13 cellular contexts compared by ENCODE assay signal in genomic region chr21:38824124-38824822, GRCh38. TPM values are rescaled to one million over a fixed set of nuclear protein-coding genes. Genes with fewer than 3 reads are reported as not detected.
DNase-seq lines count a peak whose midpoint lies in the region; ATAC-seq and TF ChIP-seq lines count a peak whose summit lies in the region.
"Had no signal": no experiment of that assay in that cellular context is flagged by ENCODE, and none has a peak within 500 bp of the region (broad histone marks: within the 10 kb centered on the region; RNA-seq: fewer than 3 reads in every experiment).

No MANE protein-coding gene starts in this region.

- no peak overlapping the region for H3K4me3 ChIP-seq in coronary artery
- H3K4me3 ChIP-seq in tibial artery: peak overlapping the region in 1 of 2 donors; percentile 18

- H3K9me3 Mint-ChIP-seq in stimulated activated naive B cell treated with anti-CD40 and anti-IgM and Interleukin-4, amounts not matched to agents 10 μg/mL and 1 μg/mL and 100 μg/mL, for 72 hours: peaks cover 3% of the 10 kb centered on the region in 2 donors
- H3K9me3 Mint-ChIP-seq: natural killer cell treated with Interleukin-12 subunit alpha and Interleukin-12 subunit beta and Interleukin-15 and Interleukin-18, amount 100 ng/mL, for 72 hours had no signal

- H3K9me3 ChIP-seq in tibial artery: no peaks in the 10 kb centered on the region

- peak; percentile 49 for DNase-seq in HT-29 (ENCODE audit: low spot score)
- peak; percentile 63 for DNase-seq in coronary artery (ENCODE audit: low spot score)
- peak; percentile 87 for DNase-seq in left lobe of liver (ENCODE audit: low spot score)
- no peak for DNase-seq in tibial artery
- no peak for DNase-seq in stimulated activated naive B cell treated with anti-CD40 and anti-IgM and Interleukin-4, amounts not matched to agents 10 μg/mL and 1 μg/mL and 100 μg/mL, for 72 hours
- no peak for DNase-seq in Ammon's horn (ENCODE audit: low spot score)
- no peak for DNase-seq in iPS-NIHi11 (ENCODE audit: low spot score)
- DNase-seq: GOT3, head of caudate nucleus, NCI-H1048, NCI-H748 treated with DMSO at 0.1 percent for 48 hours, T-helper 1 cell had no signal

- peaks cover 37 to 49% (median 48%) of the 10 kb centered on the region in 3 donors for H3K36me3 ChIP-seq in tibial artery

- no peaks in the 10 kb centered on the region for H3K4me1 Mint-ChIP-seq in stimulated activated naive B cell treated with anti-CD40 and anti-IgM and Interleukin-4, amounts not matched to agents 10 μg/mL and 1 μg/mL and 100 μg/mL, for 72 hours

- TF ChIP-seq CTCF in coronary artery (IDR thresholded peaks at IDR 0.05) (no peak), tibial artery (IDR thresholded peaks at IDR 0.05) (no peak)

- no peaks in the 10 kb centered on the region for H3K27me3 ChIP-seq in tibial artery

- ATAC-seq in left lobe of liver: peak; percentile 58
- no peak for ATAC-seq in stimulated activated naive B cell treated with anti-CD40 and anti-IgM and Interleukin-4, amounts not matched to agents 10 μg/mL and 1 μg/mL and 100 μg/mL, for 72 hours (replicated peaks)
- ATAC-seq: natural killer cell treated with Interleukin-12 subunit alpha and Interleukin-12 subunit beta and Interleukin-15 and Interleukin-18, amount 100 ng/mL, for 72 hours had no signal

- H3K27ac ChIP-seq in coronary artery (peak overlapping the region; percentile 86 to 90), tibial artery (peak overlapping the region; percentile 82 to 86)

- peaks cover 0 to 64% (median 42%) of the 10 kb centered on the region in 4 donors for H3K4me1 ChIP-seq in tibial artery

- intact Hi-C loops in tibial artery (cut with DNase I; ENCODE audit: low total_unique reads): no loop called here

- H3K27ac Mint-ChIP-seq in stimulated activated naive B cell treated with anti-CD40 and anti-IgM and Interleukin-4, amounts not matched to agents 10 μg/mL and 1 μg/mL and 100 μg/mL, for 72 hours: no peak overlapping the region
- H3K27ac Mint-ChIP-seq: natural killer cell treated with Interleukin-12 subunit alpha and Interleukin-12 subunit beta and Interleukin-15 and Interleukin-18, amount 100 ng/mL, for 72 hours had no signal

- peaks cover 32 to 36% of the 10 kb centered on the region in 2 donors for H3K36me3 Mint-ChIP-seq in stimulated activated naive B cell treated with anti-CD40 and anti-IgM and Interleukin-4, amounts not matched to agents 10 μg/mL and 1 μg/mL and 100 μg/mL, for 72 hours

- no peak overlapping the region for H3K4me3 Mint-ChIP-seq in stimulated activated naive B cell treated with anti-CD40 and anti-IgM and Interleukin-4, amounts not matched to agents 10 μg/mL and 1 μg/mL and 100 μg/mL, for 72 hours
- H3K4me3 Mint-ChIP-seq: natural killer cell treated with Interleukin-12 subunit alpha and Interleukin-12 subunit beta and Interleukin-15 and Interleukin-18, amount 100 ng/mL, for 72 hours had no signal

- peaks cover 0 to 3% of the 10 kb centered on the region in 2 donors for H3K27me3 Mint-ChIP-seq in stimulated activated naive B cell treated with anti-CD40 and anti-IgM and Interleukin-4, amounts not matched to agents 10 μg/mL and 1 μg/mL and 100 μg/mL, for 72 hours
- H3K27me3 Mint-ChIP-seq: natural killer cell treated with Interleukin-12 subunit alpha and Interleukin-12 subunit beta and Interleukin-15 and Interleukin-18, amount 100 ng/mL, for 72 hours had no signal

RNA-seq across cellular contexts. Expression of gene ETS2, which starts 18.5 kb away (rescaled TPM):
- 171 and 172 TPM in 2 replicates for total RNA-seq in HT-29 (2014; rRNA removed; shearing (Covaris generic))
- 40.9 TPM for total RNA-seq in left lobe of liver

Comparison
In these comparisons a context has a peak if more than half of its experiments do, and no peak if none do; other contexts are left out.
1. DNase-seq: peak in HT-29 (single experiment), coronary artery (single experiment) and left lobe of liver (single experiment); none in tibial artery (0 of 2), stimulated activated naive B cell treated with anti-CD40 and anti-IgM and Interleukin-4, amounts not matched to agents 10 μg/mL and 1 μg/mL and 100 μg/mL, for 72 hours (single experiment), Ammon's horn (single experiment) and iPS-NIHi11 (single experiment).